In genomic region chr12:6363010-6363329, GRCh38 we compare ENCODE assay signal across 11 cellular contexts. TPM values are rescaled to one million over a fixed set of nuclear protein-coding genes. Genes with fewer than 3 reads are reported as not detected.
A peak's percentile ranks its signal among the peaks of the same experiment; 100 is the strongest.
DNase-seq lines count a peak whose midpoint lies in the region; ATAC-seq and TF ChIP-seq lines count a peak whose summit lies in the region.
"Had no signal": no experiment of that assay in that cellular context is flagged by ENCODE, and none has a peak within 500 bp of the region (broad histone marks: within the 10 kb centered on the region; RNA-seq: fewer than 3 reads in every experiment).

No MANE protein-coding gene starts in this region.

- H4K20me1 ChIP-seq in PC-9 (ENCODE audit: insufficient read depth) (no peaks in the 10 kb centered on the region; the same call in 1 of the 2 replicates), fibroblast of lung (ENCODE audit: control insufficient read depth, extremely low read depth, insufficient read depth, low read length) (no peaks in the 10 kb centered on the region)

- H3K79me2 ChIP-seq in PC-9 (ENCODE audit: low read depth) (peaks cover 67% of the 10 kb centered on the region), fibroblast of lung (ENCODE audit: control insufficient read depth, insufficient read depth, low read length) (no peaks in the 10 kb centered on the region)

- H3K4me3 ChIP-seq in Caco-2 (ENCODE audit: low read depth, low read length), result peak overlapping the region; percentile 74
- no peak overlapping the region; the same call in 1 of the 2 replicates for H3K4me3 ChIP-seq in PC-9
- peak overlapping the region in 2 of 4 experiments; percentile 40 to 61 for H3K4me3 ChIP-seq in fibroblast of lung (replicated peaks in 1 of 4; ENCODE audit: control extremely low read depth in 1 of 4, insufficient read depth in 1 of 4, low read depth in 3 of 4, low read length in 4 of 4)
- peak overlapping the region; percentile 74 for H3K4me3 ChIP-seq in skeletal muscle satellite cell (ENCODE audit: low read length)

- H3K36me3 Mint-ChIP-seq in Caco-2 (ENCODE audit: insufficient read depth, unreplicated experiment), result peaks cover 31% of the 10 kb centered on the region
- no peaks in the 10 kb centered on the region for H3K36me3 Mint-ChIP-seq in activated CD4-positive, alpha-beta memory T cell treated with anti-CD3 and anti-CD28 coated beads, Interleukin-2, amount 10 ng/mL, durations not matched to agents 7 days and 5 days (ENCODE audit: low read depth)
- H3K36me3 Mint-ChIP-seq: activated CD4-positive, alpha-beta memory T cell treated with anti-CD3 and anti-CD28 coated beads for 36 hours had no signal

- peak overlapping the region; percentile 79 for H3K4me3 Mint-ChIP-seq in Caco-2 (ENCODE audit: unreplicated experiment)
- no peak overlapping the region for H3K4me3 Mint-ChIP-seq in activated CD4-positive, alpha-beta memory T cell treated with anti-CD3 and anti-CD28 coated beads, Interleukin-2, amount 10 ng/mL, durations not matched to agents 7 days and 5 days

- H3K4me2 ChIP-seq in PC-9, result peak overlapping the region; percentile 93
- H3K4me2 ChIP-seq in fibroblast of lung (ENCODE audit: extremely low read depth, insufficient read depth, low read length), result peak overlapping the region; percentile 51
- H3K4me2 ChIP-seq in skeletal muscle satellite cell (ENCODE audit: low read length), result peak overlapping the region; percentile 90

- intact Hi-C loops in Caco-2 (cut with micrococcal nuclease; ENCODE audit: unreplicated experiment) (loop anchor here (1.0 kb wide), 5 partner anchors 8 to 53 kb away; partner anchors contain the start of genes LTBR, PLEKHG6 and TNFRSF1A), PC-9 (cut with micrococcal nuclease; ENCODE audit: unreplicated experiment) (loop anchor here (1.0 to 2.0 kb wide), 3 partner anchors 8 to 146 kb away; no protein-coding TSS in a partner anchor)

- no peak for ATAC-seq in HG03342 (IDR thresholded peaks at IDR 0.05; ENCODE audit: unreplicated experiment)

- no peaks in the 10 kb centered on the region for H3K9me3 Mint-ChIP-seq in Caco-2 (ENCODE audit: unreplicated experiment)
- no peaks in the 10 kb centered on the region for H3K9me3 Mint-ChIP-seq in activated CD4-positive, alpha-beta memory T cell treated with anti-CD3 and anti-CD28 coated beads, Interleukin-2, amount 10 ng/mL, durations not matched to agents 7 days and 5 days
- H3K9me3 Mint-ChIP-seq: activated CD4-positive, alpha-beta memory T cell treated with anti-CD3 and anti-CD28 coated beads for 36 hours had no signal

- H3K27ac Mint-ChIP-seq in Caco-2 (ENCODE audit: unreplicated experiment), result peak overlapping the region; percentile 72
- no peak overlapping the region for H3K27ac Mint-ChIP-seq in activated CD4-positive, alpha-beta memory T cell treated with anti-CD3 and anti-CD28 coated beads, Interleukin-2, amount 10 ng/mL, durations not matched to agents 7 days and 5 days

- H3K9ac ChIP-seq in fibroblast of lung (ENCODE audit: insufficient read depth, low read length), result no peak overlapping the region
- H3K9ac ChIP-seq in skeletal muscle satellite cell (ENCODE audit: low read depth, low read length), result peak overlapping the region; percentile 18

- H3K4me1 Mint-ChIP-seq in Caco-2 (ENCODE audit: low read depth, unreplicated experiment), result peaks cover 23% of the 10 kb centered on the region
- peaks cover 32% of the 10 kb centered on the region for H3K4me1 Mint-ChIP-seq in activated CD4-positive, alpha-beta memory T cell treated with anti-CD3 and anti-CD28 coated beads, Interleukin-2, amount 10 ng/mL, durations not matched to agents 7 days and 5 days

- H3K27me3 ChIP-seq in Caco-2 (replicated peaks; ENCODE audit: control insufficient read depth, insufficient read depth, low read length) (no peaks in the 10 kb centered on the region), PC-9 (ENCODE audit: insufficient read depth, low read depth) (no peaks in the 10 kb centered on the region), fibroblast of lung (ENCODE audit: control insufficient read depth, insufficient read depth, low read length) (no peaks in the 10 kb centered on the region), skeletal muscle satellite cell (ENCODE audit: control insufficient read depth, insufficient read depth, low read length) (no peaks in the 10 kb centered on the region)

- H3F3A ChIP-seq in PC-9 (ENCODE audit: insufficient read depth, low read depth), result peaks cover 72% of the 10 kb centered on the region

- H3K27me3 Mint-ChIP-seq in Caco-2 (ENCODE audit: insufficient read depth, unreplicated experiment), result no peaks in the 10 kb centered on the region
- peaks cover 5% of the 10 kb centered on the region for H3K27me3 Mint-ChIP-seq in activated CD4-positive, alpha-beta memory T cell treated with anti-CD3 and anti-CD28 coated beads, Interleukin-2, amount 10 ng/mL, durations not matched to agents 7 days and 5 days
- H3K27me3 Mint-ChIP-seq: activated CD4-positive, alpha-beta memory T cell treated with anti-CD3 and anti-CD28 coated beads for 36 hours had no signal

- DNase-seq in Caco-2 (no peak), PC-9 (no peak), fibroblast of lung (ENCODE audit: low read depth in 2 of 2) (no peak), SK-N-DZ (ENCODE audit: low spot score) (no peak), NCI-H146 (lab: John Stamatoyannopoulos, UW) (no peak)
- no peak for DNase-seq in activated CD4-positive, alpha-beta memory T cell treated with anti-CD3 and anti-CD28 coated beads, Interleukin-2, amount 10 ng/mL, durations not matched to agents 7 days and 5 days
- DNase-seq: SJCRH30 had no signal

- no peaks in the 10 kb centered on the region for H3K9me3 ChIP-seq in Caco-2
- H3K9me3 ChIP-seq in PC-9 (ENCODE audit: insufficient read depth, low read depth), result no peaks in the 10 kb centered on the region
- H3K9me3 ChIP-seq in fibroblast of lung (ENCODE audit: control insufficient read depth, insufficient read depth, low read depth, low read length), result no peaks in the 10 kb centered on the region
- no peaks in the 10 kb centered on the region for H3K9me3 ChIP-seq in skeletal muscle satellite cell (replicated peaks; ENCODE audit: low read length)

- CTCF ChIA-PET in Caco-2 (lab: Charles Lee), result interaction anchor here (0.6 to 2.6 kb wide), 18 partner anchors 8 to 326 kb away, joined by 3 to 18 read pairs (median 6); partner anchors contain the start of genes LTBR, PLEKHG6, TNFRSF1A and ZNF384
- CTCF ChIA-PET in PC-9 (lab: Charles Lee), result interaction anchor here (0.6 to 1.4 kb wide), 4 partner anchors 26 to 57 kb away, joined by 3 to 5 read pairs (median 4); no protein-coding TSS in a partner anchor
- CTCF ChIA-PET in activated CD4-positive, alpha-beta memory T cell treated with anti-CD3 and anti-CD28 coated beads, Interleukin-2, amount 10 ng/mL, durations not matched to agents 7 days and 5 days (lab: Charles Lee), result interaction anchor here (1.1 to 6.9 kb wide), 8 partner anchors 13 to 98 kb away, joined by 3 to 71 read pairs (median 3); no protein-coding TSS in a partner anchor

- H2AFZ ChIP-seq in PC-9 (no peak overlapping the region), fibroblast of lung (ENCODE audit: low read length) (no peak overlapping the region)

- H3K36me3 ChIP-seq in Caco-2 (ENCODE audit: control insufficient read depth, insufficient read depth, low read length), result no peaks in the 10 kb centered on the region
- peaks cover 26% of the 10 kb centered on the region for H3K36me3 ChIP-seq in PC-9 (ENCODE audit: low read depth)
- H3K36me3 ChIP-seq in fibroblast of lung (ENCODE audit: control insufficient read depth, insufficient read depth, low read length), result no peaks in the 10 kb centered on the region
- no peaks in the 10 kb centered on the region for H3K36me3 ChIP-seq in skeletal muscle satellite cell (ENCODE audit: insufficient read depth, low read length)
- H3K36me3 ChIP-seq: SJCRH30 had no signal

- H3K27ac ChIP-seq in PC-9 (0 out of 2 replicates have a peak overlapping the region, but pooled peaks have one; percentile 86), fibroblast of lung (ENCODE audit: insufficient read depth, low read length) (no peak overlapping the region)
- H3K27ac ChIP-seq: SJCRH30 had no signal

- POLR2A ChIA-PET in Caco-2 (lab: Charles Lee) (interaction anchor here (0.8 to 1.9 kb wide), 12 partner anchors 10 to 171 kb away, joined by 3 to 42 read pairs (median 6); partner anchors contain the start of genes GAPDH, LTBR, MRPL51 and TNFRSF1A), PC-9 (lab: Charles Lee; ENCODE audit: unreplicated experiment) (interaction anchor here (0.6 to 1.6 kb wide), 9 partner anchors 15 to 147 kb away, joined by 3 to 22 read pairs (median 6); partner anchors contain the start of gene TNFRSF1A)
- POLR2A ChIA-PET in activated CD4-positive, alpha-beta memory T cell treated with anti-CD3 and anti-CD28 coated beads, Interleukin-2, amount 10 ng/mL, durations not matched to agents 7 days and 5 days (lab: Charles Lee), result interaction anchor here (0.6 to 3.2 kb wide), 12 partner anchors 10 to 130 kb away, joined by 3 to 27 read pairs (median 6); partner anchors contain the start of genes MRPL51, TNFRSF1A and VAMP1

- H3K9me2 ChIP-seq in PC-9 (ENCODE audit: insufficient read depth), result no peaks in the 10 kb centered on the region

- BruUV-seq in Caco-2 (replicated peaks; lab: Mats Ljungman, UMichigan), result no TSS peak
- no TSS peak for BruUV-seq in PC-9 (replicated peaks; lab: Mats Ljungman, UMichigan)

- peaks cover 13% of the 10 kb centered on the region for H3K4me1 ChIP-seq in Caco-2
- H3K4me1 ChIP-seq in PC-9 (replicated peaks; ENCODE audit: insufficient read depth), result peaks cover 61% of the 10 kb centered on the region
- peaks cover 2% of the 10 kb centered on the region for H3K4me1 ChIP-seq in fibroblast of lung (ENCODE audit: control insufficient read depth, extremely low read depth, insufficient read depth, low read length)
- H3K4me1 ChIP-seq in skeletal muscle satellite cell (ENCODE audit: control insufficient read depth, insufficient read depth, low read length), result peaks cover 25% of the 10 kb centered on the region
- H3K4me1 ChIP-seq: SJCRH30 had no signal

- no peak for TF ChIP-seq CTCF in Caco-2 (IDR thresholded peaks at IDR 0.05; ENCODE audit: insufficient read depth in 1 of 2, low read depth in 1 of 2, low read length in 1 of 2, severe bottlenecking in 1 of 2, unreplicated experiment in 1 of 2)
- TF ChIP-seq CTCF in PC-9 (conservative IDR thresholded peaks at IDR 0.05), result no peak
- no peak for TF ChIP-seq CTCF in fibroblast of lung (conservative IDR thresholded peaks at IDR 0.05 in 1 of 2, IDR thresholded peaks at IDR 0.05 in 1 of 2; ENCODE audit: low read depth in 1 of 2, low read length in 2 of 2)

RNA-seq across cellular contexts. Expression of gene SCNN1A, which starts 12.4 kb away (rescaled TPM):
- total RNA-seq in Caco-2 (2022) (52.6 and 53.5 TPM in 2 replicates), PC-9 (2021) (460 and 549 TPM in 2 replicates), fibroblast of lung (under 0.01 and 0.26 TPM in 2 replicates)
- 0.05 and 0.08 TPM in 2 replicates for polyA plus RNA-seq in fibroblast of lung
- 0.13 and 0.29 TPM in 2 replicates for polyA plus RNA-seq in fibroblast of lung (2012)
- not detected in 2 replicates for polyA minus RNA-seq in fibroblast of lung (ENCODE audit: low replicate concordance)
- 0.87 and 1.3 TPM in 2 replicates for total RNA-seq in skeletal muscle satellite cell (2012; rRNA removed)
- polyA plus RNA-seq in SK-N-DZ (2014; cell fraction: cytosol; rRNA removed), result not detected in 2 replicates
- not detected in 2 replicates for polyA plus RNA-seq in SK-N-DZ (2014; cell fraction: nucleus; rRNA removed)
- 1 to 10 TPM in 1 of 2 experiments, under 1 TPM in 1; 0.78 to 1.3 TPM for total RNA-seq in activated CD4-positive, alpha-beta memory T cell treated with anti-CD3 and anti-CD28 coated beads, Interleukin-2, amount 10 ng/mL, durations not matched to agents 7 days and 5 days
- total RNA-seq: SJCRH30 had no signal
- polyA plus RNA-seq: neural cell had no signal

RNA-seq across cellular contexts. Expression of gene LTBR, which starts 21.0 kb away (rescaled TPM):
- total RNA-seq in Caco-2 (2022) (194 and 197 TPM in 2 replicates), PC-9 (2021) (178 and 185 TPM in 2 replicates), fibroblast of lung (60.6 and 78.4 TPM in 2 replicates)
- polyA plus RNA-seq in fibroblast of lung, result 45.8 and 55.7 TPM in 2 replicates
- polyA plus RNA-seq in fibroblast of lung (2012), result 81.9 and 99.1 TPM in 2 replicates
- 78.7 and 105 TPM in 2 replicates for polyA minus RNA-seq in fibroblast of lung (ENCODE audit: low replicate concordance)
- 75.8 and 97.8 TPM in 2 replicates for total RNA-seq in skeletal muscle satellite cell (2012; rRNA removed)
- 10.8 and 12.9 TPM in 2 replicates for polyA plus RNA-seq in SK-N-DZ (2014; cell fraction: cytosol; rRNA removed)
- 10.8 and 14.2 TPM in 2 replicates for polyA plus RNA-seq in SK-N-DZ (2014; cell fraction: nucleus; rRNA removed)
- total RNA-seq in activated CD4-positive, alpha-beta memory T cell treated with anti-CD3 and anti-CD28 coated beads, Interleukin-2, amount 10 ng/mL, durations not matched to agents 7 days and 5 days, result under 1 TPM; 0.38 to 0.40 TPM
- polyA plus RNA-seq: neural cell had no signal

RNA-seq across cellular contexts. Expression of gene TNFRSF1A, which starts 21.1 kb away (rescaled TPM):
- total RNA-seq in Caco-2 (2022) (79.0 and 79.4 TPM in 2 replicates), PC-9 (2021) (144 and 165 TPM in 2 replicates), fibroblast of lung (141 and 157 TPM in 2 replicates)
- polyA plus RNA-seq in fibroblast of lung, result 182 and 257 TPM in 2 replicates
- polyA plus RNA-seq in fibroblast of lung (2012), result 146 and 182 TPM in 2 replicates
- 357 and 498 TPM in 2 replicates for polyA minus RNA-seq in fibroblast of lung (ENCODE audit: low replicate concordance)
- total RNA-seq in skeletal muscle satellite cell (2012; rRNA removed), result 173 and 205 TPM in 2 replicates
- 16.6 and 21.6 TPM in 2 replicates for polyA plus RNA-seq in SK-N-DZ (2014; cell fraction: cytosol; rRNA removed)
- polyA plus RNA-seq in SK-N-DZ (2014; cell fraction: nucleus; rRNA removed), result 10.3 and 11.6 TPM in 2 replicates
- total RNA-seq in activated CD4-positive, alpha-beta memory T cell treated with anti-CD3 and anti-CD28 coated beads, Interleukin-2, amount 10 ng/mL, durations not matched to agents 7 days and 5 days, result 10 to 100 TPM; 61.5 to 61.9 TPM

RNA-seq across cellular contexts. Expression of gene PLEKHG6, which starts 52.5 kb away (rescaled TPM):
- total RNA-seq in Caco-2 (2022) (109 and 123 TPM in 2 replicates), PC-9 (2021) (86.5 and 89.9 TPM in 2 replicates), fibroblast of lung (under 0.01 and 0.50 TPM in 2 replicates)
- 0.07 and 0.26 TPM in 2 replicates for polyA plus RNA-seq in fibroblast of lung
- 0.16 and 1.1 TPM in 2 replicates for polyA plus RNA-seq in fibroblast of lung (2012)
- polyA minus RNA-seq in fibroblast of lung (ENCODE audit: low replicate concordance), result 3.8 TPM in 1 of 2 replicates, not detected in the other
- total RNA-seq in skeletal muscle satellite cell (2012; rRNA removed), result not detected in 2 replicates
- polyA plus RNA-seq in SK-N-DZ (2014; cell fraction: cytosol; rRNA removed), result not detected in 2 replicates
- 0.30 TPM in 1 of 2 replicates, not detected in the other for polyA plus RNA-seq in SK-N-DZ (2014; cell fraction: nucleus; rRNA removed)
- total RNA-seq in activated CD4-positive, alpha-beta memory T cell treated with anti-CD3 and anti-CD28 coated beads, Interleukin-2, amount 10 ng/mL, durations not matched to agents 7 days and 5 days, result not detected
- total RNA-seq: activated CD4-positive, alpha-beta memory T cell treated with anti-CD3 and anti-CD28 coated beads for 36 hours had no signal
- polyA plus RNA-seq: neural cell had no signal

Comparison
In these comparisons a context has a peak if more than half of its experiments do, and no peak if none do; other contexts are left out.
1. RNA of gene SCNN1A, which starts 12.4 kb away (total RNA-seq): 460 to 549 TPM in PC-9 and 52.6 to 53.5 TPM in Caco-2; 0.78 to 1.3 TPM in activated CD4-positive, alpha-beta memory T cell treated with anti-CD3 and anti-CD28 coated beads, Interleukin-2, amount 10 ng/mL, durations not matched to agents 7 days and 5 days and under 0.01 to 0.26 TPM in fibroblast of lung; every median in the first group is over 10 times any median in the second.
2. RNA of gene LTBR, which starts 21.0 kb away (total RNA-seq): 194 to 197 TPM in Caco-2, 178 to 185 TPM in PC-9 and 60.6 to 78.4 TPM in fibroblast of lung; 0.38 to 0.40 TPM in activated CD4-positive, alpha-beta memory T cell treated with anti-CD3 and anti-CD28 coated beads, Interleukin-2, amount 10 ng/mL, durations not matched to agents 7 days and 5 days; every median in the first group is over 10 times any median in the second.
3. Peak in every context shown above with its lines, with median percentiles within 50 percentile points of each other: H3K4me2 ChIP-seq.